Comparison of ENCODE assay signal across 1 cellular context in the genomic region with DNA sequence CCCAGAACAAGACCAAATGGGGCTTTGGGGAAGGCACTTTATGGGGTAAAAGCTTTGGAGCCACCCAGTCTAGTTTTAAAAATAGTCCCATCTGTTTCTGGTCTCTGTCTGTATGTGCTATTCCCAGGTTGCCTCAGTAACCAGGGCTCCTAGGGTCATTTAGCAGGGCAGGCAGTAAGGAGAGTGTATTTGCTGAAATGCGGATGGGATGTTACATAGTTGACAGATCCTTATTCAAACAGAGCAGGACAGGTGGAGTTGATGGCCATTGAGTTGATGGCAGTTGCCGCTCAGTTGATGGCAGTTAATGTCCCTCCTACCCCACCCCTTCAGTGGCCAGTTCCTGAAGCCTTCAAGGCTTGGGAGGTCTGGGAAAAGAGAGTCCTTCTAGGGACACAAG.
TF ChIP-seq lines count a peak whose summit lies in the region.

No MANE protein-coding gene starts in this region.

TF ChIP-seq in liver, 16 proteins besides CTCF, POLR2A, EP300 and RAD21 (continued from another document):
- TF ChIP-seq, protein P1, sequence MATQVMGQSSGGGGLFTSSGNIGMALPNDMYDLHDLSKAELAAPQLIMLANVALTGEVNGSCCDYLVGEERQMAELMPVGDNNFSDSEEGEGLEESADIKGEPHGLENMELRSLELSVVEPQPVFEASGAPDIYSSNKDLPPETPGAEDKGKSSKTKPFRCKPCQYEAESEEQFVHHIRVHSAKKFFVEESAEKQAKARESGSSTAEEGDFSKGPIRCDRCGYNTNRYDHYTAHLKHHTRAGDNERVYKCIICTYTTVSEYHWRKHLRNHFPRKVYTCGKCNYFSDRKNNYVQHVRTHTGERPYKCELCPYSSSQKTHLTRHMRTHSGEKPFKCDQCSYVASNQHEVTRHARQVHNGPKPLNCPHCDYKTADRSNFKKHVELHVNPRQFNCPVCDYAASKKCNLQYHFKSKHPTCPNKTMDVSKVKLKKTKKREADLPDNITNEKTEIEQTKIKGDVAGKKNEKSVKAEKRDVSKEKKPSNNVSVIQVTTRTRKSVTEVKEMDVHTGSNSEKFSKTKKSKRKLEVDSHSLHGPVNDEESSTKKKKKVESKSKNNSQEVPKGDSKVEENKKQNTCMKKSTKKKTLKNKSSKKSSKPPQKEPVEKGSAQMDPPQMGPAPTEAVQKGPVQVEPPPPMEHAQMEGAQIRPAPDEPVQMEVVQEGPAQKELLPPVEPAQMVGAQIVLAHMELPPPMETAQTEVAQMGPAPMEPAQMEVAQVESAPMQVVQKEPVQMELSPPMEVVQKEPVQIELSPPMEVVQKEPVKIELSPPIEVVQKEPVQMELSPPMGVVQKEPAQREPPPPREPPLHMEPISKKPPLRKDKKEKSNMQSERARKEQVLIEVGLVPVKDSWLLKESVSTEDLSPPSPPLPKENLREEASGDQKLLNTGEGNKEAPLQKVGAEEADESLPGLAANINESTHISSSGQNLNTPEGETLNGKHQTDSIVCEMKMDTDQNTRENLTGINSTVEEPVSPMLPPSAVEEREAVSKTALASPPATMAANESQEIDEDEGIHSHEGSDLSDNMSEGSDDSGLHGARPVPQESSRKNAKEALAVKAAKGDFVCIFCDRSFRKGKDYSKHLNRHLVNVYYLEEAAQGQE (IDR thresholded peaks at IDR 0.05) = no peak
- no peak for TF ChIP-seq HNF4G (IDR thresholded peaks at IDR 0.05)
- TF ChIP-seq EGR1 (IDR thresholded peaks at IDR 0.05; ENCODE audit: low read depth in 2 of 2) = no peak
- TF ChIP-seq RXRA (IDR thresholded peaks at IDR 0.05) = peak; percentile 87 to 90
- TF ChIP-seq FOXA2 (IDR thresholded peaks at IDR 0.05) = peak; percentile 64
- TF ChIP-seq, protein P2, sequence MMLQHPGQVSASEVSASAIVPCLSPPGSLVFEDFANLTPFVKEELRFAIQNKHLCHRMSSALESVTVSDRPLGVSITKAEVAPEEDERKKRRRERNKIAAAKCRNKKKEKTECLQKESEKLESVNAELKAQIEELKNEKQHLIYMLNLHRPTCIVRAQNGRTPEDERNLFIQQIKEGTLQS (IDR thresholded peaks at IDR 0.05) = no peak
- TF ChIP-seq, protein P3, sequence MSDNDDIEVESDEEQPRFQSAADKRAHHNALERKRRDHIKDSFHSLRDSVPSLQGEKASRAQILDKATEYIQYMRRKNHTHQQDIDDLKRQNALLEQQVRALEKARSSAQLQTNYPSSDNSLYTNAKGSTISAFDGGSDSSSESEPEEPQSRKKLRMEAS (IDR thresholded peaks at IDR 0.05) = peak; percentile 43
- peak; percentile 21 for TF ChIP-seq YY1 (IDR thresholded peaks at IDR 0.05)
- peak; percentile 39 to 44 for TF ChIP-seq HNF4A (conservative IDR thresholded peaks at IDR 0.05)
